16 cellular contexts compared by ENCODE assay signal in the genomic region with DNA sequence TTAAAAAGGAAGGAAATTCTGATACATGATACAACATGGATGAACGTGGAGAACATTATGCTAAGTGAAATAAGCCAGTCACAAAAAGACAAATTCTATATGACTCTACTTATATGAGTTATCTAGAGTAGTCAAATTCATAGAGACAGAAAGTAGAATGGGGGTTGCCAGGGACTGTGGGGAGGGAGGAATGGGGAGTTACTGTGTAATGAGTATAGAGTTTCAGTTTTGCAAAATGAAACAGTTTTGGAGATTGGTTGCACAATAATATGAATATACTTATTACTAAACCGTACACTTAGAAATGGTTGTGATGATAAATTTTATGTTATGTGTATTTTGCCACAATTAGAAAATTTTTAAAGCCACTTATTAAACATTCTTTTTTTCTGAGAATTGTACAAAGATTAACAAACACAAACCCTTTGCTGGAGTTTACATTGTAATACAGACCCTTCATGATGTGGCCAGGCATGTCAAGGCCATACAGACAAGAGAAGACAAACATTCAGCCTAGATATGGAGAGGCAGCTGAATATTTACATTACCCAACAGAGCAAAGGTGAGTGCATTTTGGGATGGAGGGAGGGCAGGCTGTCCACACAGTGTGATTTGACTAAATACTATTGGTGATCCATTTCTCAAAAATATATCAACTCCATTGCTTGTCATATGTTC. TPM values are rescaled to one million over a fixed set of nuclear protein-coding genes. Genes with fewer than 3 reads are reported as not detected.
DNase-seq lines count a peak whose midpoint lies in the region; ATAC-seq, FAIRE-seq and TF ChIP-seq lines count a peak whose summit lies in the region.
"Had no signal": no experiment of that assay in that cellular context is flagged by ENCODE, and none has a peak within 500 bp of the region (broad histone marks: within the 10 kb centered on the region; RNA-seq: fewer than 3 reads in every experiment).

No MANE protein-coding gene starts in this region.

- peaks cover 2% of the 10 kb centered on the region for H3K4me1 Mint-ChIP-seq in activated CD4-positive, alpha-beta memory T cell treated with anti-CD3 and anti-CD28 coated beads for 36 hours (ENCODE audit: low read depth)
- H3K4me1 Mint-ChIP-seq in activated CD4-positive, alpha-beta memory T cell treated with anti-CD3 and anti-CD28 coated beads, Interleukin-2, amount 10 ng/mL, durations not matched to agents 7 days and 5 days: no peaks in the 10 kb centered on the region
- H3K4me1 Mint-ChIP-seq in CD14-positive monocyte: no peaks in the 10 kb centered on the region

- peak; percentile 46 for DNase-seq in activated CD4-positive, alpha-beta memory T cell treated with anti-CD3 and anti-CD28 coated beads for 36 hours
- DNase-seq in activated CD4-positive, alpha-beta memory T cell treated with anti-CD3 and anti-CD28 coated beads, Interleukin-2, amount 10 ng/mL, durations not matched to agents 7 days and 5 days: no peak
- peak; percentile 30 for DNase-seq in NCI-H510A (lab: John Stamatoyannopoulos, UW)
- DNase-seq in right lobe of liver: no peak
- no peak for DNase-seq in D721Med (ENCODE audit: insufficient read length, low spot score)
- DNase-seq in CD14-positive monocyte (ENCODE audit: low spot score): no peak
- DNase-seq in LoVo (ENCODE audit: low spot score): no peak
- DNase-seq: effector CD8-positive, alpha-beta T cell; NCI-H2227 treated with DMSO at 0.1 percent for 48 hours; OCI-M1 had no signal

- H3K36me3 Mint-ChIP-seq in activated CD4-positive, alpha-beta memory T cell treated with anti-CD3 and anti-CD28 coated beads for 36 hours: no peaks in the 10 kb centered on the region
- no peaks in the 10 kb centered on the region for H3K36me3 Mint-ChIP-seq in activated CD4-positive, alpha-beta memory T cell treated with anti-CD3 and anti-CD28 coated beads, Interleukin-2, amount 10 ng/mL, durations not matched to agents 7 days and 5 days (ENCODE audit: low read depth)
- no peaks in the 10 kb centered on the region for H3K36me3 Mint-ChIP-seq in CD14-positive monocyte

- WGBS in right lobe of liver (ENCODE audit: insufficient coverage, low coverage, low lambda C conversion rate, missing lambda C conversion rate): 45% methylated on average over 2 of the region's 2 CpGs

- intact Hi-C loops in activated CD4-positive, alpha-beta memory T cell treated with anti-CD3 and anti-CD28 coated beads for 36 hours (cut with micrococcal nuclease): loop anchor here (1.0 kb wide), 1 partner anchor 153 kb away; no protein-coding TSS in a partner anchor
- intact Hi-C loops in right lobe of liver (cut with DNase I): no loop called here
- intact Hi-C loops in CD14-positive monocyte (cut with micrococcal nuclease): no loop called here

- no peak overlapping the region for H3K27ac ChIP-seq in right lobe of liver
- H3K27ac ChIP-seq: parathyroid adenoma, tibial nerve, VCaP had no signal

- no peaks in the 10 kb centered on the region for H3K27me3 ChIP-seq in right lobe of liver

- no peaks in the 10 kb centered on the region for H3K9me3 Mint-ChIP-seq in activated CD4-positive, alpha-beta memory T cell treated with anti-CD3 and anti-CD28 coated beads for 36 hours
- H3K9me3 Mint-ChIP-seq in activated CD4-positive, alpha-beta memory T cell treated with anti-CD3 and anti-CD28 coated beads, Interleukin-2, amount 10 ng/mL, durations not matched to agents 7 days and 5 days: no peaks in the 10 kb centered on the region
- H3K9me3 Mint-ChIP-seq in CD14-positive monocyte: peaks cover 0 to 3% (median 0%) of the 10 kb centered on the region in 7 donors
- H3K9me3 Mint-ChIP-seq: GM23338 had no signal

- POLR2A ChIA-PET in activated CD4-positive, alpha-beta memory T cell treated with anti-CD3 and anti-CD28 coated beads for 36 hours (lab: Charles Lee): no interaction called here
- POLR2A ChIA-PET in activated CD4-positive, alpha-beta memory T cell treated with anti-CD3 and anti-CD28 coated beads, Interleukin-2, amount 10 ng/mL, durations not matched to agents 7 days and 5 days (lab: Charles Lee): no interaction called here

- H3K9me3 ChIP-seq in right lobe of liver: no peaks in the 10 kb centered on the region
- H3K9me3 ChIP-seq: tibial nerve had no signal

- TF ChIP-seq CTCF in right lobe of liver (IDR thresholded peaks at IDR 0.05): no peak
- no peak for TF ChIP-seq CTCF in D721Med (IDR thresholded peaks at IDR 0.05; ENCODE audit: insufficient read depth, missing control alignments)
- TF ChIP-seq CTCF in CD14-positive monocyte (IDR thresholded peaks at IDR 0.05): no peak

- H3K27me3 Mint-ChIP-seq in activated CD4-positive, alpha-beta memory T cell treated with anti-CD3 and anti-CD28 coated beads for 36 hours: peaks cover 4% of the 10 kb centered on the region
- peaks cover under 1% of the 10 kb centered on the region for H3K27me3 Mint-ChIP-seq in activated CD4-positive, alpha-beta memory T cell treated with anti-CD3 and anti-CD28 coated beads, Interleukin-2, amount 10 ng/mL, durations not matched to agents 7 days and 5 days
- H3K27me3 Mint-ChIP-seq in CD14-positive monocyte (ENCODE audit: low read depth in 3 of 3): peaks cover 0 to 7% (median 0%) of the 10 kb centered on the region in 3 donors

- TF ChIP-seq POLR2A in right lobe of liver (IDR thresholded peaks at IDR 0.05): no peak

- H3K27ac Mint-ChIP-seq in activated CD4-positive, alpha-beta memory T cell treated with anti-CD3 and anti-CD28 coated beads for 36 hours: no peak overlapping the region
- H3K27ac Mint-ChIP-seq in activated CD4-positive, alpha-beta memory T cell treated with anti-CD3 and anti-CD28 coated beads, Interleukin-2, amount 10 ng/mL, durations not matched to agents 7 days and 5 days: no peak overlapping the region
- peak overlapping the region in 2 of 7 donors; percentile 1 to 76 for H3K27ac Mint-ChIP-seq in CD14-positive monocyte
- H3K27ac Mint-ChIP-seq: GM23338 had no signal

- no peak overlapping the region for H3K4me3 Mint-ChIP-seq in activated CD4-positive, alpha-beta memory T cell treated with anti-CD3 and anti-CD28 coated beads for 36 hours
- no peak overlapping the region for H3K4me3 Mint-ChIP-seq in activated CD4-positive, alpha-beta memory T cell treated with anti-CD3 and anti-CD28 coated beads, Interleukin-2, amount 10 ng/mL, durations not matched to agents 7 days and 5 days
- no peak overlapping the region for H3K4me3 Mint-ChIP-seq in CD14-positive monocyte
- H3K4me3 Mint-ChIP-seq: GM23338 had no signal

- H3K4me1 ChIP-seq in right lobe of liver: no peaks in the 10 kb centered on the region
- H3K4me1 ChIP-seq: parathyroid adenoma, tibial nerve had no signal

- no peak for FAIRE-seq in D721Med (lab: Jason Lieb, UNC)

- CTCF ChIA-PET in activated CD4-positive, alpha-beta memory T cell treated with anti-CD3 and anti-CD28 coated beads for 36 hours (lab: Charles Lee): no interaction called here
- CTCF ChIA-PET in activated CD4-positive, alpha-beta memory T cell treated with anti-CD3 and anti-CD28 coated beads, Interleukin-2, amount 10 ng/mL, durations not matched to agents 7 days and 5 days (lab: Charles Lee): no interaction called here

- ATAC-seq in GM18909 (IDR thresholded peaks at IDR 0.05; ENCODE audit: poor library complexity, unreplicated experiment) (peak; percentile 74), right lobe of liver (peak; percentile 68 to 94 (median 79))
- ATAC-seq: GM23338, SK-N-SH treated with all-trans-retinoic acid at 6 μM for 48 hours had no signal

- H3K4me3 ChIP-seq in right lobe of liver: no peak overlapping the region
- H3K4me3 ChIP-seq: GM23338, tibial nerve had no signal

- H3K36me3 ChIP-seq in right lobe of liver: no peaks in the 10 kb centered on the region
- H3K36me3 ChIP-seq: tibial nerve had no signal

RNA-seq across cellular contexts. Expression of gene GPC3, which starts 21.2 kb away (rescaled TPM):
- total RNA-seq in activated CD4-positive, alpha-beta memory T cell treated with anti-CD3 and anti-CD28 coated beads for 36 hours: under 1 TPM; 0.14 to 0.39 TPM
- total RNA-seq in activated CD4-positive, alpha-beta memory T cell treated with anti-CD3 and anti-CD28 coated beads, Interleukin-2, amount 10 ng/mL, durations not matched to agents 7 days and 5 days: under 1 TPM; 0.08 to 0.13 TPM
- 1 to 10 TPM in 4 of 6 experiments, under 1 TPM in 2; 0.31 to 6.8 (median 1.8) TPM for total RNA-seq in right lobe of liver
- not detected for polyA plus RNA-seq in CD14-positive monocyte

Comparison
In these comparisons a context has a peak if more than half of its experiments do, and no peak if none do; other contexts are left out.
1. DNase-seq: peak in activated CD4-positive, alpha-beta memory T cell treated with anti-CD3 and anti-CD28 coated beads for 36 hours (single experiment) and NCI-H510A (single experiment); none in activated CD4-positive, alpha-beta memory T cell treated with anti-CD3 and anti-CD28 coated beads, Interleukin-2, amount 10 ng/mL, durations not matched to agents 7 days and 5 days (single experiment), right lobe of liver (0 of 3), D721Med (single experiment), CD14-positive monocyte (single experiment) and LoVo (single experiment).